Comparison of ENCODE assay signal across 29 cellular contexts in genomic region chr11:43556892-43557291, GRCh38.
DNase-seq lines count a peak whose midpoint lies in the region; ATAC-seq and TF ChIP-seq lines count a peak whose summit lies in the region.
"Had no signal": no experiment of that assay in that cellular context is flagged by ENCODE, and none has a peak within 500 bp of the region (broad histone marks: within the 10 kb centered on the region; RNA-seq: fewer than 3 reads in every experiment).

No MANE protein-coding gene starts in this region.

- in situ Hi-C loops in mammary epithelial cell (cut with MboI; ENCODE audit: low sequenced_read_pairs in 2 of 2) = no loop called here

- H3K27ac ChIP-seq in mammary epithelial cell (ENCODE audit: insufficient read depth, low read depth, low read length) = no peak overlapping the region
- H3K27ac ChIP-seq in caudate nucleus (ENCODE audit: low read depth, low read length) = peak overlapping the region; percentile 93
- H3K27ac ChIP-seq in testis = peak overlapping the region; percentile 21 to 59
- H3K27ac ChIP-seq: 22Rv1, brain microvascular endothelial cell, SJSA1, spleen, upper lobe of left lung, WERI-Rb-1 had no signal

- no peak overlapping the region for H3K4me2 ChIP-seq in mammary epithelial cell (ENCODE audit: insufficient read depth, low read depth, low read length)

- H3K36me3 ChIP-seq in mammary epithelial cell (ENCODE audit: insufficient read depth, low read length) (no peaks in the 10 kb centered on the region), testis (ENCODE audit: low read depth, missing control alignments) (no peaks in the 10 kb centered on the region)
- H3K36me3 ChIP-seq: BE2C, brain microvascular endothelial cell, SJSA1, spleen, stomach, upper lobe of left lung, WERI-Rb-1 had no signal

- peaks cover 5% of the 10 kb centered on the region for H3K4me1 Mint-ChIP-seq in MCF 10A (ENCODE audit: insufficient read depth, unreplicated experiment)

- 5% methylated on average over 4 of the region's 4 CpGs for WGBS in mammary epithelial cell (ENCODE audit: low coverage, missing lambda C conversion rate)
- WGBS in testis, 2 donors = 17 to 27% methylated on average over 4 of the region's 4 CpGs

- H3K4me1 ChIP-seq in mammary epithelial cell (ENCODE audit: insufficient read depth, low read length) (no peaks in the 10 kb centered on the region), testis (peaks cover 18% of the 10 kb centered on the region)
- H3K4me1 ChIP-seq: BE2C, SJSA1 had no signal

- dilution Hi-C loops in mammary epithelial cell (cut with HindIII; ENCODE audit: low sequenced_read_pairs) = no loop called here

- peak; percentile 21 for ATAC-seq in left lobe of liver

- CTCF ChIA-PET in mammary epithelial cell (lab: Charles Lee; ENCODE audit: low non-redundant PET) = interaction anchor here (0.6 kb wide), 1 partner anchor 16 kb away, joined by 3 read pairs; no protein-coding TSS in a partner anchor
- CTCF ChIA-PET in MCF 10A (lab: Yijun Ruan, JAX) = interaction anchor here (0.6 to 3.8 kb wide), 4 partner anchors 11 to 295 kb away, joined by 3 to 18 read pairs (median 4); no protein-coding TSS in a partner anchor

- H3K4me3 ChIP-seq in mammary epithelial cell (replicated peaks in 1 of 3; ENCODE audit: insufficient read depth in 1 of 3, low read depth in 2 of 3, low read length in 3 of 3) (no peak overlapping the region), testis (peak overlapping the region; percentile 31 to 32), foreskin fibroblast (ENCODE audit: low read depth in 1 of 2, low read length in 2 of 2) (no peak overlapping the region)
- H3K4me3 ChIP-seq: SJSA1, spleen, upper lobe of left lung had no signal

- H4K20me1 ChIP-seq in mammary epithelial cell (ENCODE audit: insufficient read depth, low read length) = no peaks in the 10 kb centered on the region

- no peaks in the 10 kb centered on the region for H3K36me3 Mint-ChIP-seq in MCF 10A (ENCODE audit: insufficient read depth, unreplicated experiment)
- H3K36me3 Mint-ChIP-seq: IgD-negative memory B cell had no signal

- peaks cover 26% of the 10 kb centered on the region for H3K27me3 ChIP-seq in mammary epithelial cell (ENCODE audit: insufficient read depth, low read length)
- no peaks in the 10 kb centered on the region for H3K27me3 ChIP-seq in testis
- H3K27me3 ChIP-seq: BE2C had no signal

- no peak overlapping the region for H3K27ac Mint-ChIP-seq in MCF 10A (ENCODE audit: low read depth, unreplicated experiment)
- H3K27ac Mint-ChIP-seq: HFFc6, IgD-negative memory B cell had no signal

- TF ChIP-seq CTCF in mammary epithelial cell (conservative IDR thresholded peaks at IDR 0.05 in 1 of 2, IDR thresholded peaks at IDR 0.05 in 1 of 2; ENCODE audit: extremely low read depth in 1 of 2, insufficient read depth in 1 of 2, low read depth in 1 of 2, low read length in 2 of 2) (no peak), MCF 10A (IDR thresholded peaks at IDR 0.05; ENCODE audit: unreplicated experiment) (no peak), testis (IDR thresholded peaks at IDR 0.05) (no peak), foreskin fibroblast (IDR thresholded peaks at IDR 0.05; ENCODE audit: low read depth, low read length) (no peak)

- no peak overlapping the region for H3K9ac ChIP-seq in mammary epithelial cell (ENCODE audit: insufficient read depth, low read length)

- H3K9me3 ChIP-seq in mammary epithelial cell (replicated peaks; ENCODE audit: insufficient read depth, low read length) (no peaks in the 10 kb centered on the region), testis (no peaks in the 10 kb centered on the region)
- H3K9me3 ChIP-seq: BE2C, SJSA1, spleen, stomach, upper lobe of left lung had no signal

- DNase-seq in mammary epithelial cell (no peak), MCF 10A (ENCODE audit: unreplicated experiment) (no peak), caudate nucleus (lab: John Stamatoyannopoulos, UW) (no peak), left lobe of liver (ENCODE audit: low spot score) (no peak), testis (no peak), foreskin fibroblast (no peak), SW 1271 (lab: John Stamatoyannopoulos, UW) (no peak), RKO (ENCODE audit: low spot score) (no peak)
- DNase-seq: activated CD4-positive, alpha-beta T cell treated with anti-CD3 and anti-CD28 coated beads, Interleukin-2, amount 50 U/mL, for 4 hours; activated effector memory CD4-positive, alpha-beta T cell treated with Interleukin-2 at 50 U/mL for 16 hours; BE2C; brain microvascular endothelial cell; Calu3; cortex of kidney; HFFc6; kidney glomerular epithelial cell; midbrain; MM.1S; NCI-H1436; NCI-H2171; NCI-H774; spleen; stomach; T-helper 2 cell; upper lobe of left lung; WERI-Rb-1 had no signal

- H3K79me2 ChIP-seq in mammary epithelial cell (ENCODE audit: insufficient read depth, low read length) = no peaks in the 10 kb centered on the region

- no peak overlapping the region for H3K4me3 Mint-ChIP-seq in MCF 10A (ENCODE audit: unreplicated experiment)
- H3K4me3 Mint-ChIP-seq: HFFc6 had no signal

- POLR2A ChIA-PET in MCF 10A (lab: Yijun Ruan, JAX) = no interaction called here

- BruUV-seq in mammary epithelial cell (replicated peaks; lab: Mats Ljungman, UMichigan) (TSS peak; percentile 99), MCF 10A (replicated peaks; lab: Mats Ljungman, UMichigan) (no TSS peak)

- no peaks in the 10 kb centered on the region for H3K9me3 Mint-ChIP-seq in MCF 10A (ENCODE audit: unreplicated experiment)
- H3K9me3 Mint-ChIP-seq: HFFc6, IgD-negative memory B cell had no signal

- intact Hi-C loops in mammary epithelial cell (cut with micrococcal nuclease) = no loop called here
- intact Hi-C loops in MCF 10A (cut with micrococcal nuclease) = no loop called here
- intact Hi-C loops in testis (cut with DNase I; ENCODE audit: low total_unique reads) = no loop called here

- no peak for TF ChIP-seq POLR2A in testis (IDR thresholded peaks at IDR 0.05)

- peaks cover 82% of the 10 kb centered on the region for H3K27me3 Mint-ChIP-seq in MCF 10A (ENCODE audit: insufficient read depth, unreplicated experiment)

- H2AFZ ChIP-seq in mammary epithelial cell (ENCODE audit: low read depth, low read length) = no peak overlapping the region

Comparison
In these comparisons a context has a peak if more than half of its experiments do, and no peak if none do; other contexts are left out.
1. H3K4me3 ChIP-seq: peak in testis (2 of 2); none in mammary epithelial cell (0 of 3) and foreskin fibroblast (0 of 2).